ENCODE assay signal across 1 cellular context in the genomic region with DNA sequence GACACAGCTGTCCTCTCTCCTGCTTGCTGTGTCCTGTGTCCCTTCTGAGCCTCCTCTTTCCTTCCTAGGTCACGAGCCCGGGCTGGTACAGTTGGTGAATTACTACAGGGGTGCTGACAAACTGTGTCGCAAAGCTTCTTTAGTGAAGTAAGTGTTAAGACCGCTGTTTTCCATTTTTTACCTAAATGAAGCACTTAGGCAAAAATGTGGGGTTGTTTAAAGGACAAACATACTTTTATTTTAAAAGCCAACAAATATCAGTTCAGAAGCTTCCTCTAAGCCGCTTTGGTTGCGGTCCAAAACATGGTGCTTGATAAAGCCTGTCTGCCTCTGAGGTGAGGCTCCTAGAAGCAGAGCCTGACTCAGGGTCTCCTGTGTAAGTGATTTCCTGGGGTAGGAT.
TF ChIP-seq lines count a peak whose summit lies in the region.

No MANE protein-coding gene starts in this region.

TF ChIP-seq in HEK293, 187 proteins besides CTCF, POLR2A, EP300 and RAD21 (continued from another document):
- no peak for TF ChIP-seq ZBTB11 (tag by site-specific recombination; conservative IDR thresholded peaks at IDR 0.05; ENCODE audit: low read depth)
